ENCODE assay signal across 1 cellular context in genomic region chr3:32510075-32510724, GRCh38.
TF ChIP-seq lines count a peak whose summit lies in the region.

No MANE protein-coding gene starts in this region.

TF ChIP-seq in K562, 482 proteins besides CTCF, POLR2A, EP300 and RAD21 (continued from another document and continues in another):
- TF ChIP-seq, protein P1, sequence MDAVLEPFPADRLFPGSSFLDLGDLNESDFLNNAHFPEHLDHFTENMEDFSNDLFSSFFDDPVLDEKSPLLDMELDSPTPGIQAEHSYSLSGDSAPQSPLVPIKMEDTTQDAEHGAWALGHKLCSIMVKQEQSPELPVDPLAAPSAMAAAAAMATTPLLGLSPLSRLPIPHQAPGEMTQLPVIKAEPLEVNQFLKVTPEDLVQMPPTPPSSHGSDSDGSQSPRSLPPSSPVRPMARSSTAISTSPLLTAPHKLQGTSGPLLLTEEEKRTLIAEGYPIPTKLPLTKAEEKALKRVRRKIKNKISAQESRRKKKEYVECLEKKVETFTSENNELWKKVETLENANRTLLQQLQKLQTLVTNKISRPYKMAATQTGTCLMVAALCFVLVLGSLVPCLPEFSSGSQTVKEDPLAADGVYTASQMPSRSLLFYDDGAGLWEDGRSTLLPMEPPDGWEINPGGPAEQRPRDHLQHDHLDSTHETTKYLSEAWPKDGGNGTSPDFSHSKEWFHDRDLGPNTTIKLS (IDR thresholded peaks at IDR 0.05; ENCODE audit: borderline replicate concordance, low read depth): no peak
- TF ChIP-seq PRPF4 (IDR thresholded peaks at IDR 0.05; ENCODE audit: insufficient read depth, low read depth, low read length, poor library complexity, severe bottlenecking): no peak
- no peak for TF ChIP-seq POLR2H (tag; IDR thresholded peaks at IDR 0.05; ENCODE audit: low read depth)
- TF ChIP-seq KLF13 (tag; IDR thresholded peaks at IDR 0.05; ENCODE audit: borderline replicate concordance, low read depth): no peak
- TF ChIP-seq SMAD2 (IDR thresholded peaks at IDR 0.05; ENCODE audit: low read depth, low read length): no peak
- TF ChIP-seq ZNF384 (IDR thresholded peaks at IDR 0.05; ENCODE audit: low read depth, low read length): peak; percentile 46; the same call in 1 of the 2 replicates
- TF ChIP-seq ZNF717 (CRISPR knock-in tag; IDR thresholded peaks at IDR 0.05): no peak
- no peak for TF ChIP-seq EHMT2 (IDR thresholded peaks at IDR 0.05)
- no peak for TF ChIP-seq ZSCAN29 (IDR thresholded peaks at IDR 0.05)
- TF ChIP-seq L3MBTL2 (IDR thresholded peaks at IDR 0.05): peak; percentile 14; the same call in 1 of the 2 replicates
- no peak for TF ChIP-seq KDM5B (IDR thresholded peaks at IDR 0.05; ENCODE audit: insufficient replicate concordance, low read depth, low read length)
- 0 out of 2 replicates have a peak, but pooled peaks have one; percentile 22 for TF ChIP-seq HCFC1 (IDR thresholded peaks at IDR 0.05; ENCODE audit: low read depth, low read length)
- TF ChIP-seq, protein P2, sequence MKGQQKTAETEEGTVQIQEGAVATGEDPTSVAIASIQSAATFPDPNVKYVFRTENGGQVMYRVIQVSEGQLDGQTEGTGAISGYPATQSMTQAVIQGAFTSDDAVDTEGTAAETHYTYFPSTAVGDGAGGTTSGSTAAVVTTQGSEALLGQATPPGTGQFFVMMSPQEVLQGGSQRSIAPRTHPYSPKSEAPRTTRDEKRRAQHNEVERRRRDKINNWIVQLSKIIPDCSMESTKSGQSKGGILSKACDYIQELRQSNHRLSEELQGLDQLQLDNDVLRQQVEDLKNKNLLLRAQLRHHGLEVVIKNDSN (CRISPR knock-in tag; IDR thresholded peaks at IDR 0.05): no peak
- TF ChIP-seq ZNF316 (IDR thresholded peaks at IDR 0.05): peak; percentile 66
- TF ChIP-seq SOX6 (IDR thresholded peaks at IDR 0.05): peak; percentile 23; the same call in 1 of the 2 replicates
- TF ChIP-seq ZNF133 (CRISPR knock-in tag; IDR thresholded peaks at IDR 0.05): no peak
- no peak for TF ChIP-seq CUX1 (CRISPR knock-in tag; IDR thresholded peaks at IDR 0.05)
- no peak for TF ChIP-seq ZC3H4 (CRISPR knock-in tag; IDR thresholded peaks at IDR 0.05; ENCODE audit: borderline replicate concordance)
- no peak for TF ChIP-seq TRIM28 (IDR thresholded peaks at IDR 0.05)
- TF ChIP-seq BHLHE40 (IDR thresholded peaks at IDR 0.05; ENCODE audit: low read length): 0 out of 2 replicates have a peak, but pooled peaks have one; percentile 20
- TF ChIP-seq PCBP2 (IDR thresholded peaks at IDR 0.05; ENCODE audit: low read depth, low read length, poor library complexity, severe bottlenecking): no peak
- no peak for TF ChIP-seq GTF2A2 (tag; IDR thresholded peaks at IDR 0.05)
- no peak for TF ChIP-seq ZNF551 (CRISPR knock-in tag; IDR thresholded peaks at IDR 0.05)
- TF ChIP-seq HNRNPK (IDR thresholded peaks at IDR 0.05; ENCODE audit: low read depth, low read length, poor library complexity, severe bottlenecking): no peak
- no peak for TF ChIP-seq ZNF143 (CRISPR knock-in tag; IDR thresholded peaks at IDR 0.05)
- no peak for TF ChIP-seq ZNF696 (CRISPR knock-in tag; conservative IDR thresholded peaks at IDR 0.05)
- no peak for TF ChIP-seq CREB3 (tag; conservative IDR thresholded peaks at IDR 0.05; ENCODE audit: low read depth)
- no peak for TF ChIP-seq PRDM10 (IDR thresholded peaks at IDR 0.05; ENCODE audit: partially characterized antibody)
- TF ChIP-seq MTA1 (IDR thresholded peaks at IDR 0.05; ENCODE audit: borderline replicate concordance): no peak
- TF ChIP-seq BCLAF1 (IDR thresholded peaks at IDR 0.05; ENCODE audit: borderline replicate concordance in 1 of 2, control insufficient read depth in 1 of 2, low read depth in 2 of 2, low read length in 1 of 2): no peak
- TF ChIP-seq E2F4 (CRISPR knock-in tag; IDR thresholded peaks at IDR 0.05; ENCODE audit: low read depth): no peak
- no peak for TF ChIP-seq ZKSCAN3 (CRISPR knock-in tag; IDR thresholded peaks at IDR 0.05)
- no peak for TF ChIP-seq KLF16 (IDR thresholded peaks at IDR 0.05)
- peak; percentile 59; the same call in 1 of the 2 replicates for TF ChIP-seq RB1 (IDR thresholded peaks at IDR 0.05; ENCODE audit: low read depth)
- TF ChIP-seq RCOR1 (IDR thresholded peaks at IDR 0.05; ENCODE audit: borderline replicate concordance in 1 of 2, low read depth in 2 of 2, low read length in 2 of 2): peak in 1 of 2 experiments; percentile 61; a peak in 1 of 4 replicates
- peak; percentile 98 for TF ChIP-seq DEAF1 (CRISPR knock-in tag; IDR thresholded peaks at IDR 0.05)
- no peak for TF ChIP-seq ETS1 (conservative IDR thresholded peaks at IDR 0.05; ENCODE audit: control insufficient read depth, low read depth, low read length)
- TF ChIP-seq PHTF2 (CRISPR knock-in tag; IDR thresholded peaks at IDR 0.05): no peak
- TF ChIP-seq BCOR (IDR thresholded peaks at IDR 0.05): no peak
- TF ChIP-seq MTA2 (IDR thresholded peaks at IDR 0.05; ENCODE audit: low read depth): no peak
- TF ChIP-seq DNMT1 (IDR thresholded peaks at IDR 0.05): no peak
- TF ChIP-seq SMC3 (conservative IDR thresholded peaks at IDR 0.05; ENCODE audit: insufficient read depth, low read depth, low read length): peak; percentile 97
- no peak for TF ChIP-seq CBFA2T3 (IDR thresholded peaks at IDR 0.05)
- TF ChIP-seq RBM22 (IDR thresholded peaks at IDR 0.05; ENCODE audit: low read depth, low read length, poor library complexity, severe bottlenecking): no peak
- no peak for TF ChIP-seq TCF3 (CRISPR knock-in tag; IDR thresholded peaks at IDR 0.05)
- no peak for TF ChIP-seq CBFA2T2 (conservative IDR thresholded peaks at IDR 0.05)
